ENCODE assay signal across 13 cellular contexts in genomic region chr6:158772851-158773371, GRCh38. TPM values are rescaled to one million over a fixed set of nuclear protein-coding genes. Genes with fewer than 3 reads are reported as not detected.
DNase-seq lines count a peak whose midpoint lies in the region; ATAC-seq and TF ChIP-seq lines count a peak whose summit lies in the region.
"Had no signal": no experiment of that assay in that cellular context is flagged by ENCODE, and none has a peak within 500 bp of the region (broad histone marks: within the 10 kb centered on the region; RNA-seq: fewer than 3 reads in every experiment).

No MANE protein-coding gene starts in this region.

- peaks cover 74% of the 10 kb centered on the region for H3K36me3 ChIP-seq in cardiac muscle cell
- H3K36me3 ChIP-seq in vagina: peaks cover 0 to 61% of the 10 kb centered on the region in 2 donors
- peaks cover 97% of the 10 kb centered on the region for H3K36me3 ChIP-seq in effector memory CD4-positive, alpha-beta T cell (ENCODE audit: control insufficient read depth, insufficient read depth, low read length)

- ATAC-seq in left ventricle myocardium superior (no peak), left colon (peak; percentile 89), HG02763 (IDR thresholded peaks at IDR 0.05; ENCODE audit: unreplicated experiment) (no peak), HG03139 (IDR thresholded peaks at IDR 0.05; ENCODE audit: unreplicated experiment) (no peak)
- no peak for ATAC-seq in activated naive CD8-positive, alpha-beta T cell treated with anti-CD3 and anti-CD28 coated beads, Interleukin-2, amount 50 U/mL, for 24 hours

- H3K27ac ChIP-seq in cardiac muscle cell (peak overlapping the region; percentile 38), vagina (peak overlapping the region; percentile 66)
- H3K27ac ChIP-seq in effector memory CD4-positive, alpha-beta T cell (ENCODE audit: insufficient read depth, low read length, poor library complexity, severe bottlenecking): no peak overlapping the region
- H3K27ac ChIP-seq: C4-2B, tibial artery had no signal

- H3K4me3 Mint-ChIP-seq in activated naive CD8-positive, alpha-beta T cell treated with anti-CD3 and anti-CD28 coated beads, Interleukin-2, amount 50 U/mL, for 24 hours: no peak overlapping the region

- no peaks in the 10 kb centered on the region for H3K27me3 Mint-ChIP-seq in activated naive CD8-positive, alpha-beta T cell treated with anti-CD3 and anti-CD28 coated beads, Interleukin-2, amount 50 U/mL, for 24 hours

- H3K4me3 ChIP-seq in cardiac muscle cell (no peak overlapping the region), vagina (no peak overlapping the region)
- H3K4me3 ChIP-seq in effector memory CD4-positive, alpha-beta T cell (ENCODE audit: insufficient read depth, low read depth, low read length, poor library complexity, severe bottlenecking): no peak overlapping the region
- H3K4me3 ChIP-seq: tibial artery had no signal

- H3K27me3 ChIP-seq in cardiac muscle cell (no peaks in the 10 kb centered on the region), vagina (no peaks in the 10 kb centered on the region)
- H3K27me3 ChIP-seq in effector memory CD4-positive, alpha-beta T cell (replicated peaks; ENCODE audit: control insufficient read depth, insufficient read depth, low read length, poor library complexity, severe bottlenecking): no peaks in the 10 kb centered on the region
- H3K27me3 ChIP-seq: tibial artery had no signal

- TF ChIP-seq CTCF in cardiac muscle cell (IDR thresholded peaks at IDR 0.05; ENCODE audit: low read depth, low read length): no peak
- TF ChIP-seq CTCF in vagina (IDR thresholded peaks at IDR 0.05): no peak

- H3K4me1 Mint-ChIP-seq in activated naive CD8-positive, alpha-beta T cell treated with anti-CD3 and anti-CD28 coated beads, Interleukin-2, amount 50 U/mL, for 24 hours: peaks cover 53% of the 10 kb centered on the region

- no peaks in the 10 kb centered on the region for H3K9me3 Mint-ChIP-seq in activated naive CD8-positive, alpha-beta T cell treated with anti-CD3 and anti-CD28 coated beads, Interleukin-2, amount 50 U/mL, for 24 hours

- H3K27ac Mint-ChIP-seq in activated naive CD8-positive, alpha-beta T cell treated with anti-CD3 and anti-CD28 coated beads, Interleukin-2, amount 50 U/mL, for 24 hours: peak overlapping the region; percentile 49

- intact Hi-C loops in left ventricle myocardium superior (cut with micrococcal nuclease) (no loop called here), left colon (cut with DNase I, micrococcal nuclease) (no loop called here), vagina (cut with DNase I) (no loop called here)

- no peak for TF ChIP-seq POLR2A in vagina (IDR thresholded peaks at IDR 0.05)

- peaks cover 78% of the 10 kb centered on the region for H3K36me3 Mint-ChIP-seq in activated naive CD8-positive, alpha-beta T cell treated with anti-CD3 and anti-CD28 coated beads, Interleukin-2, amount 50 U/mL, for 24 hours (ENCODE audit: low read depth)

- H3K4me1 ChIP-seq in cardiac muscle cell (ENCODE audit: low read depth): peaks cover 7% of the 10 kb centered on the region
- H3K4me1 ChIP-seq in vagina: peaks cover 27% of the 10 kb centered on the region
- peaks cover 33% of the 10 kb centered on the region for H3K4me1 ChIP-seq in effector memory CD4-positive, alpha-beta T cell (ENCODE audit: control insufficient read depth, insufficient read depth, low read length, poor library complexity, severe bottlenecking)
- H3K4me1 ChIP-seq: tibial artery had no signal

- H3K9me3 ChIP-seq in cardiac muscle cell (ENCODE audit: low read depth) (no peaks in the 10 kb centered on the region), vagina (no peaks in the 10 kb centered on the region)
- H3K9me3 ChIP-seq in effector memory CD4-positive, alpha-beta T cell (ENCODE audit: control insufficient read depth, low read length): no peaks in the 10 kb centered on the region
- H3K9me3 ChIP-seq: tibial artery had no signal

- peak in 1 of 2 donors; percentile 36 for DNase-seq in cardiac muscle cell (ENCODE audit: low read depth in 1 of 2, low spot score in 1 of 2)
- DNase-seq in left ventricle myocardium superior: no peak
- DNase-seq in activated naive CD8-positive, alpha-beta T cell treated with anti-CD3 and anti-CD28 coated beads, Interleukin-2, amount 50 U/mL, for 24 hours: no peak
- peak; percentile 65 to 88 for DNase-seq in left colon
- no peak for DNase-seq in vagina (ENCODE audit: extremely low spot score in 2 of 2)
- DNase-seq in effector memory CD4-positive, alpha-beta T cell: no peak
- DNase-seq: activated CD4-positive, CD25-positive, alpha-beta regulatory T cell; HCEC 1CT; left cardiac atrium had no signal

RNA-seq across cellular contexts. Expression of gene EZR, which starts 46.3 kb away (rescaled TPM):
- total RNA-seq in cardiac muscle cell: 356 and 401 TPM in 2 replicates
- polyA plus RNA-seq in cardiac muscle cell: 375 and 448 TPM in 2 replicates
- total RNA-seq in left ventricle myocardium superior: 195 TPM
- total RNA-seq in left colon: 100 to 1,000 TPM; 368 to 492 TPM
- 99.7 TPM for total RNA-seq in vagina

Comparison
In these comparisons a context has a peak if more than half of its experiments do, and no peak if none do; other contexts are left out.
1. DNase-seq: peak in left colon (2 of 2); none in left ventricle myocardium superior (single experiment), activated naive CD8-positive, alpha-beta T cell treated with anti-CD3 and anti-CD28 coated beads, Interleukin-2, amount 50 U/mL, for 24 hours (single experiment), vagina (0 of 2) and effector memory CD4-positive, alpha-beta T cell (0 of 3).